Comparison of ENCODE assay signal across 24 cellular contexts in the genomic region with DNA sequence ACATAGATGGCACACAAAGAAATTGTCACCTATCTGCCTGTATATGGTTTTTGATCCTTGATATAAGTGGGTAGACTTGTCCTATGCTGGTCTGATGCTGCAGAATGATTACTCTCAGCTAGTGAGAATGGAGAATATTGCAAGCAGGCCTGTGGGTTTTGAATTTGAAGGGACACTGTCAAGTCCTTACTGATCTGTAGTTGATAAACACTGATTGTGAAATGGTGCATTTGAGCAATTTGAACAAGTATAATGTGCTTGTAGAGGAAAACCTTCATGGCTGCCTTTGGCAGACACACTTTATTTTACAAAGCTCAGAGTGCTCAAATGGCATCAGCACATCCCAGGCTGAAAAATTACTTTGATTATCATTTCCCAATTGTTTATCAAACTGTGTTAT. TPM values are rescaled to one million over a fixed set of nuclear protein-coding genes. Genes with fewer than 3 reads are reported as not detected.
"Had no signal": no experiment of that assay in that cellular context is flagged by ENCODE, and none has a peak within 500 bp of the region (broad histone marks: within the 10 kb centered on the region; RNA-seq: fewer than 3 reads in every experiment).

No MANE protein-coding gene starts in this region.

- H3K4me1 ChIP-seq: pancreas, right lobe of liver, sigmoid colon, tibial nerve, vagina had no signal

- FAIRE-seq: pancreas, small intestine, urothelium cell line had no signal

- H3K9me3 ChIP-seq: neutrophil, pancreas, psoas muscle, right lobe of liver, sigmoid colon, stomach, thoracic aorta, thyroid gland, tibial nerve, upper lobe of left lung, vagina had no signal

- H3K27me3 ChIP-seq: pancreas, right lobe of liver, sigmoid colon, stomach, thyroid gland, tibial nerve, upper lobe of left lung, vagina had no signal

- DNase-seq: nephron progenitor cell; nucleus accumbens; pancreas; psoas muscle; right cardiac atrium; right lobe of liver; sigmoid colon; small intestine; stimulated activated CD4-positive, alpha-beta T cell treated with anti-CD3 and anti-CD28 coated beads, Interleukin-15, amount 100 ng/mL, for 24 hours; stimulated activated CD4-positive, alpha-beta T cell treated with anti-CD3 and anti-CD28 coated beads, Interleukin-2, amount 100 ng/mL, for 24 hours; stimulated activated CD4-positive, alpha-beta T cell treated with anti-CD3 and anti-CD28 coated beads, Interleukin-2, amount 100 ng/mL, for 48 hours; stimulated activated CD4-positive, alpha-beta T cell treated with anti-CD3 and anti-CD28 coated beads, Interleukin-4, amount 100 ng/mL, for 24 hours; stimulated activated naive B cell treated with anti-CD40 and anti-IgM and Interleukin-4, amounts not matched to agents 10 μg/mL and 1 μg/mL and 100 μg/mL, for 72 hours; stimulated activated naive CD4-positive, alpha-beta T cell treated with Interleukin-2 at 50 U/mL for 16 hours; stomach; thyroid gland; upper lobe of left lung had no signal

- ATAC-seq: pancreas; right cardiac atrium; stimulated activated effector memory CD8-positive, alpha-beta T cell treated with anti-CD3 and anti-CD28 coated beads, Interleukin-12 subunit alpha, Interleukin-12 subunit beta, amount 100 ng/mL, for 72 hours; stimulated activated naive B cell treated with anti-CD40 and anti-IgM and Interleukin-4, amounts not matched to agents 10 μg/mL and 1 μg/mL and 100 μg/mL, for 72 hours had no signal

- H3K4me3 ChIP-seq: pancreas, psoas muscle, right lobe of liver, sigmoid colon, stomach, thoracic aorta, thyroid gland, tibial nerve, upper lobe of left lung, vagina had no signal

- H3K36me3 ChIP-seq: neutrophil, pancreas, right lobe of liver, sigmoid colon, stomach, thoracic aorta, thyroid gland, tibial nerve, upper lobe of left lung, vagina had no signal

- H3K27ac ChIP-seq: neutrophil, pancreas, psoas muscle, right lobe of liver, sigmoid colon, stomach, thoracic aorta, thyroid gland, tibial nerve, upper lobe of left lung, vagina had no signal

RNA-seq across cellular contexts. Expression of a gene that starts 9.3 kb away (rescaled TPM):
- total RNA-seq: natural killer cell treated with Interleukin-12 subunit alpha and Interleukin-12 subunit beta and Interleukin-15 and Interleukin-18, amount 100 ng/mL, for 72 hours had no signal
